ENCODE assay signal across 36 cellular contexts in the genomic region with DNA sequence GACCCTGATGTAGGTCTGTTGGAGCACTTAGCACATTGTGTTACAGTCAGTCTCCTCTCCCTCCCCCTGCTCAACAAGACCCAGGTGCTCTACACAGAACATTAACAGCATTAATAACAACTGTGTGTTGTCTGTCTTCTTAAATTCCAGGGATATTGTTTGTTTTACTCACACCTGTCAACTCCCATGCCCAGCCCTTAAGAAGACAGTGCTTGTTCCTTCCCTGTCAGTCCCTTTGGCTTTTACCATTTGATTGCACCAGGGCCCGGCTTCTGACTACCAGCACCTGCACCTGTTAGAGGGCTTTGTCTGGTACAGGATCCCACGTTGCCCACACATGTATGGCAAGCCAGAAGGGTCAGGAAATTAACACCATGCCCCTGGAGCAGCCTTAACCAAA. TPM values are rescaled to one million over a fixed set of nuclear protein-coding genes. Genes with fewer than 3 reads are reported as not detected.
A peak's percentile ranks its signal among the peaks of the same experiment; 100 is the strongest.
DNase-seq lines count a peak whose midpoint lies in the region; ATAC-seq and TF ChIP-seq lines count a peak whose summit lies in the region.
"Had no signal": no experiment of that assay in that cellular context is flagged by ENCODE, and none has a peak within 500 bp of the region (broad histone marks: within the 10 kb centered on the region; RNA-seq: fewer than 3 reads in every experiment).

No MANE protein-coding gene starts in this region.

- H3K4me1 ChIP-seq in foreskin keratinocyte, result no peaks in the 10 kb centered on the region
- H3K4me1 ChIP-seq: esophagus muscularis mucosa, right lobe of liver had no signal

- H3K27ac Mint-ChIP-seq in HFFc6, result no peak overlapping the region
- H3K27ac Mint-ChIP-seq: endodermal cell; naive B cell; progenitor cell of endocrine pancreas; stimulated activated memory B cell treated with anti-CD40 and anti-IgM and Interleukin-4, amounts not matched to agents 10 μg/mL and 1 μg/mL and 100 μg/mL, for 72 hours had no signal

- no peak overlapping the region for H3K27ac ChIP-seq in foreskin keratinocyte
- H3K27ac ChIP-seq: C4-2B, esophagus muscularis mucosa, hepatocyte, neutrophil, right lobe of liver had no signal

- DNase-seq in DMS53 treated with DMSO at 0.1 percent for 48 hours (lab: John Stamatoyannopoulos, UW; ENCODE audit: unreplicated experiment) (peak; percentile 84), NCI-H2029 (lab: John Stamatoyannopoulos, UW) (peak; percentile 88), NCI-H748 (lab: John Stamatoyannopoulos, UW; ENCODE audit: unreplicated experiment) (peak; percentile 99), left kidney (ENCODE audit: low read depth, low spot score) (peak; percentile 18), NCI-H128 (lab: John Stamatoyannopoulos, UW; ENCODE audit: unreplicated experiment) (no peak), HFFc6 (no peak), foreskin keratinocyte (no peak)
- DNase-seq: activated CD4-positive, alpha-beta T cell treated with anti-CD3 and anti-CD28 coated beads for 48 hours; activated CD8-positive, alpha-beta memory T cell treated with anti-CD3 and anti-CD28 coated beads for 24 hours; activated gamma-delta T cell treated with Interleukin-2 at 50 U/mL for 16 hours; activated T-cell treated with anti-CD3 and anti-CD28 coated beads, Interleukin-2, amount 50 U/mL, for 1 hour; Calu3; EL; endodermal cell; foreskin melanocyte; KBM-7; left cardiac atrium; mesenchymal stem cell; MG63; naive B cell; NCI-H1436 treated with DMSO at 0.1 percent for 48 hours; NCI-H524; OCI-M1; right lobe of liver; stimulated activated CD4-positive, alpha-beta T cell treated with anti-CD3 and anti-CD28 coated beads, Interleukin-12 subunit alpha, Interleukin-12 subunit beta, amount 100 ng/mL, for 4 hours; stimulated activated CD4-positive, alpha-beta T cell treated with anti-CD3 and anti-CD28 coated beads, Interleukin-4, amount 100 ng/mL, for 4 hours had no signal

- ATAC-seq in HG03520 (IDR thresholded peaks at IDR 0.05; ENCODE audit: unreplicated experiment) (no peak), foreskin keratinocyte (no peak)
- ATAC-seq: GM12878; HCT116; left cardiac atrium; right lobe of liver; Right ventricle myocardium inferior; stimulated activated memory B cell treated with anti-CD40 and anti-IgM and Interleukin-4, amounts not matched to agents 10 μg/mL and 1 μg/mL and 100 μg/mL, for 72 hours had no signal

- H3K27me3 ChIP-seq in foreskin keratinocyte, result peaks cover 15% of the 10 kb centered on the region
- H3K27me3 ChIP-seq: esophagus muscularis mucosa, hepatocyte, right lobe of liver had no signal

- no peaks in the 10 kb centered on the region for H3K4me1 Mint-ChIP-seq in HFFc6 (ENCODE audit: low read depth)
- H3K4me1 Mint-ChIP-seq: naive B cell; stimulated activated memory B cell treated with anti-CD40 and anti-IgM and Interleukin-4, amounts not matched to agents 10 μg/mL and 1 μg/mL and 100 μg/mL, for 72 hours had no signal

- TF ChIP-seq CTCF in HFFc6 (IDR thresholded peaks at IDR 0.05), result no peak
- no peak for TF ChIP-seq CTCF in foreskin keratinocyte (conservative IDR thresholded peaks at IDR 0.05)

- no peak overlapping the region for H3K4me3 Mint-ChIP-seq in HFFc6
- H3K4me3 Mint-ChIP-seq: endodermal cell; naive B cell; stimulated activated memory B cell treated with anti-CD40 and anti-IgM and Interleukin-4, amounts not matched to agents 10 μg/mL and 1 μg/mL and 100 μg/mL, for 72 hours had no signal

- no peaks in the 10 kb centered on the region for H3K9me3 Mint-ChIP-seq in HFFc6
- H3K9me3 Mint-ChIP-seq: endodermal cell; naive B cell; stimulated activated memory B cell treated with anti-CD40 and anti-IgM and Interleukin-4, amounts not matched to agents 10 μg/mL and 1 μg/mL and 100 μg/mL, for 72 hours had no signal

- peaks cover 11% of the 10 kb centered on the region for H3K27me3 Mint-ChIP-seq in HFFc6 (ENCODE audit: insufficient read depth)
- H3K27me3 Mint-ChIP-seq: progenitor cell of endocrine pancreas had no signal

- H3K36me3 Mint-ChIP-seq in HFFc6 (ENCODE audit: low read depth), result no peaks in the 10 kb centered on the region
- H3K36me3 Mint-ChIP-seq: naive B cell; stimulated activated memory B cell treated with anti-CD40 and anti-IgM and Interleukin-4, amounts not matched to agents 10 μg/mL and 1 μg/mL and 100 μg/mL, for 72 hours had no signal

RNA-seq across cellular contexts. Expression of a gene that starts 11.7 kb away (rescaled TPM):
- total RNA-seq in HFFc6 (2021; fragmentation: NEBNext Ultra II Directional; extraction: Animal tissue kit (Norgen Biotek cat#: 25700)), result not detected
- not detected in 2 replicates for total RNA-seq in foreskin keratinocyte
- polyA plus RNA-seq in foreskin keratinocyte, result not detected in 2 replicates

RNA-seq across cellular contexts. Expression of a gene that starts 57.2 kb away (rescaled TPM):
- total RNA-seq in HFFc6 (2021; fragmentation: NEBNext Ultra II Directional; extraction: Animal tissue kit (Norgen Biotek cat#: 25700)), result 10 to 100 TPM; 24.5 to 31.3 (median 28.9) TPM
- 24.0 and 24.5 TPM in 2 replicates for total RNA-seq in foreskin keratinocyte
- polyA plus RNA-seq in foreskin keratinocyte, result 8.8 and 10.5 TPM in 2 replicates

Comparison
In these comparisons a context has a peak if more than half of its experiments do, and no peak if none do; other contexts are left out.
1. DNase-seq: peak in DMS53 treated with DMSO at 0.1 percent for 48 hours (single experiment), NCI-H2029 (single experiment), NCI-H748 (single experiment) and left kidney (single experiment); none in NCI-H128 (single experiment), HFFc6 (single experiment) and foreskin keratinocyte (0 of 2).